ENCODE assay signal across 8 cellular contexts in the genomic region with DNA sequence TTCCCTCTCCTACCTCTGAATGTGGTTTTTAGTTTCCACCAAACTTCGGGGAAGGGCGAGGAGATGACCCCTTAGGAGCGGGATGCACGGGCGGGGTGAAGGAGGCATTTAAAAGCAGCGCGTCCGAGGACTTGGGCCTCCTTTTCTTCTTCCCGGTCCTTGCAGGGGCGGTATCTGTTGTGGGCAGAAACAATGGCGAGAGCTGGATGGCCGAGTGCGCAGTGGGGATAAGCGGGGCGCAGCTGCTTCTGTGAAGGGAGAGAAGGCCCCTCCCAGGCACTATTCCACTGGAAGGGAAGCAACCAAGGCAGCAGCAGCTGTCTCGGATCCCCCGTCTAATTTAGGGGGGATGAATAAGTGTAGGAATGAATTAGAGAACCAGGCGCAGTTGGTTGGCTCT. TPM values are rescaled to one million over a fixed set of nuclear protein-coding genes. Genes with fewer than 3 reads are reported as not detected.
DNase-seq lines count a peak whose midpoint lies in the region; ATAC-seq and TF ChIP-seq lines count a peak whose summit lies in the region.

No MANE protein-coding gene starts in this region.

- DNase-seq in AG04450 (ENCODE audit: low read depth, low spot score) (no peak), NCI-H526 treated with DMSO at 0.1 percent for 48 hours (lab: John Stamatoyannopoulos, UW) (peak; percentile 29), inferior parietal cortex (ENCODE audit: extremely low spot score) (no peak)
- peak; percentile 10 for DNase-seq in activated naive CD4-positive, alpha-beta T cell treated with anti-CD3 and anti-CD28 coated beads, Interleukin-2, amount 50 U/mL, for 16 hours

- peaks cover 3 to 54% (median 10%) of the 10 kb centered on the region in 3 donors for H3K4me1 ChIP-seq in gastroesophageal sphincter
- H3K4me1 ChIP-seq in neuron (ENCODE audit: insufficient read depth, low read length), result peaks cover 16% of the 10 kb centered on the region

- no peak for TF ChIP-seq EP300 in gastroesophageal sphincter (IDR thresholded peaks at IDR 0.05)

- POLR2A ChIA-PET in AG04450 (lab: Yijun Ruan, JAX), result interaction anchor here (0.6 to 0.8 kb wide), 2 partner anchors 8 to 123 kb away, joined by 4 to 5 read pairs; no protein-coding TSS in a partner anchor

- peak; percentile 13 for ATAC-seq in GM18502 (IDR thresholded peaks at IDR 0.05; ENCODE audit: poor library complexity, unreplicated experiment)
- no peak for ATAC-seq in gastroesophageal sphincter
- ATAC-seq in HG02798 (IDR thresholded peaks at IDR 0.05; ENCODE audit: poor library complexity, unreplicated experiment), result no peak

- H3K27ac ChIP-seq in AG04450 (ENCODE audit: low read depth, low read length), result peak overlapping the region; percentile 96
- H3K27ac ChIP-seq in gastroesophageal sphincter, result peak overlapping the region; percentile 93 to 99 (median 96)

- no peak for TF ChIP-seq POLR2A in gastroesophageal sphincter (IDR thresholded peaks at IDR 0.05)

- no peak for TF ChIP-seq CTCF in AG04450 (IDR thresholded peaks at IDR 0.05; ENCODE audit: low read depth, low read length)
- TF ChIP-seq CTCF in gastroesophageal sphincter (IDR thresholded peaks at IDR 0.05), result no peak

- WGBS in gastroesophageal sphincter (ENCODE audit: low coverage in 1 of 2), 2 donors, result 0% methylated on average over 9 to 12 of the region's 18 CpGs

- H3K27me3 ChIP-seq in AG04450 (ENCODE audit: control insufficient read depth, insufficient read depth, low read length), result peaks cover 6% of the 10 kb centered on the region
- H3K27me3 ChIP-seq in gastroesophageal sphincter, result no peaks in the 10 kb centered on the region
- no peaks in the 10 kb centered on the region for H3K27me3 ChIP-seq in neuron (ENCODE audit: insufficient read depth, low read length)

- H3K9me3 ChIP-seq in AG04450 (ENCODE audit: control insufficient read depth, insufficient read depth, low read length) (no peaks in the 10 kb centered on the region), gastroesophageal sphincter (no peaks in the 10 kb centered on the region), neuron (ENCODE audit: low read length) (no peaks in the 10 kb centered on the region)

- peak overlapping the region; percentile 73 for H3K4me3 ChIP-seq in AG04450 (ENCODE audit: low read depth, low read length)
- H3K4me3 ChIP-seq in gastroesophageal sphincter, result peak overlapping the region; percentile 61 to 94
- H3K4me3 ChIP-seq in neuron (ENCODE audit: low read length), result peak overlapping the region; percentile 95

- CTCF ChIA-PET in AG04450 (lab: Charles Lee), result interaction anchor here (0.7 to 1.5 kb wide), 2 partner anchors 17 to 143 kb away, joined by 5 to 7 read pairs; no protein-coding TSS in a partner anchor

- peak overlapping the region; percentile 28 for H2AFZ ChIP-seq in neuron (ENCODE audit: low read depth, low read length)

- H3K36me3 ChIP-seq in gastroesophageal sphincter (peaks cover 0 to 9% of the 10 kb centered on the region in 2 donors), neuron (ENCODE audit: insufficient read depth, low read length) (peaks cover 31% of the 10 kb centered on the region)

RNA-seq across cellular contexts. Expression of a gene that starts 0.9 kb away (rescaled TPM):
- 19.9 and 26.8 TPM in 2 replicates for polyA plus RNA-seq in AG04450 (2011; rRNA removed)
- 18.2 and 36.1 TPM in 2 replicates for polyA minus RNA-seq in AG04450 (2011; rRNA and poly(A)+ RNA removed)
- 10 to 100 TPM; 43.2 to 52.6 (median 48.8) TPM for total RNA-seq in gastroesophageal sphincter

Comparison
In these comparisons a context has a peak if more than half of its experiments do, and no peak if none do; other contexts are left out.
1. DNase-seq: peak in NCI-H526 treated with DMSO at 0.1 percent for 48 hours (single experiment) and activated naive CD4-positive, alpha-beta T cell treated with anti-CD3 and anti-CD28 coated beads, Interleukin-2, amount 50 U/mL, for 16 hours (single experiment); none in AG04450 (single experiment) and inferior parietal cortex (single experiment).
2. Peak in every context shown above with its lines, with median percentiles within 50 percentile points of each other: H3K4me3 ChIP-seq.